ENCODE assay signal across 20 cellular contexts in the genomic region with DNA sequence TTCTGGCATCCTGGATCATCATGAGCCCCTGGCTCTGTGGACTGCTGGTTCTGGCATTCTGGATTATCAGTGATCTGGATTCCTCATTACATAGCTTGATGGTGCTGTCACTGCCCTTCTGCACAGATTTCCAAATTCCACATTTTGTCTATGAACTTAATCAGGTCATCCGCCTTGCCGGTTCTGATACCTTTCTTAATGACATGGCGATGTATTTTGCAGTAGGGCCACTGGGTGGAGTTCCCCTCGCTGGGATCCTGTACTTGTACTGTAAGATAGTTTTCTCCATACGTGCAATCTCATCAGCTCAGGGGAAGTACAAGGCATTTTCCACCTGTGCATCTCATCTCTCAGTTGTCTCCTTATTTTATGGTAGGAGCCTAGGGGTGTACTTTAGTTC. TPM values are rescaled to one million over a fixed set of nuclear protein-coding genes. Genes with fewer than 3 reads are reported as not detected.
DNase-seq lines count a peak whose midpoint lies in the region; ATAC-seq and TF ChIP-seq lines count a peak whose summit lies in the region.
"Had no signal": no experiment of that assay in that cellular context is flagged by ENCODE, and none has a peak within 500 bp of the region (broad histone marks: within the 10 kb centered on the region; RNA-seq: fewer than 3 reads in every experiment).

No MANE protein-coding gene starts in this region.

- H3K4me1 ChIP-seq in GM23248 (ENCODE audit: insufficient read depth): no peaks in the 10 kb centered on the region
- no peaks in the 10 kb centered on the region for H3K4me1 ChIP-seq in PC-3 (ENCODE audit: insufficient read depth, low read length)
- H3K4me1 ChIP-seq: BE2C, thyroid gland had no signal

- H3K9me3 Mint-ChIP-seq in glutamatergic neuron (ENCODE audit: unreplicated experiment): peaks cover 2% of the 10 kb centered on the region
- peaks cover 10 to 11% of the 10 kb centered on the region in 2 donors for H3K9me3 Mint-ChIP-seq in stimulated activated naive CD8-positive, alpha-beta T cell treated with anti-CD3 and anti-CD28 coated beads, Interleukin-15, amount 100 ng/mL, for 72 hours

- no peak overlapping the region for H2AFZ ChIP-seq in GM23248
- H2AFZ ChIP-seq in PC-3 (ENCODE audit: low read length): no peak overlapping the region

- DNase-seq in ELR (ENCODE audit: low read depth) (peak; percentile 9), GM23248 (peak; percentile 0), PC-3 (peak; percentile 64), glutamatergic neuron (no peak), COR-L47 (lab: John Stamatoyannopoulos, UW) (no peak)
- no peak for DNase-seq in stimulated activated naive CD8-positive, alpha-beta T cell treated with anti-CD3 and anti-CD28 coated beads, Interleukin-15, amount 100 ng/mL, for 72 hours
- DNase-seq: activated naive CD8-positive, alpha-beta T cell treated with anti-CD3 and anti-CD28 coated beads, Interleukin-2, amount 50 U/mL, for 24 hours; BE2C; DMS153; naive thymus-derived CD4-positive, alpha-beta T cell; thyroid gland; WERI-Rb-1 had no signal

- H3K27me3 ChIP-seq in GM23248 (replicated peaks; ENCODE audit: insufficient read depth): no peaks in the 10 kb centered on the region
- peaks cover 15% of the 10 kb centered on the region for H3K27me3 ChIP-seq in PC-3 (ENCODE audit: low read length)
- H3K27me3 ChIP-seq: thyroid gland had no signal

- ATAC-seq in PC-3 (peak; percentile 77), GM19023 (IDR thresholded peaks at IDR 0.05; ENCODE audit: unreplicated experiment) (no peak), GM18867 (IDR thresholded peaks at IDR 0.05; ENCODE audit: unreplicated experiment) (no peak)
- ATAC-seq in stimulated activated naive CD8-positive, alpha-beta T cell treated with anti-CD3 and anti-CD28 coated beads, Interleukin-15, amount 100 ng/mL, for 72 hours: no peak
- ATAC-seq: activated naive CD8-positive, alpha-beta T cell treated with anti-CD3 and anti-CD28 coated beads, Interleukin-2, amount 50 U/mL, for 24 hours; activated T-helper 17 cell treated with anti-CD3 and anti-CD28 coated beads, Interleukin-2, amount 50 U/mL, for 72 hours; naive thymus-derived CD4-positive, alpha-beta T cell; stimulated activated effector memory CD8-positive, alpha-beta T cell treated with anti-CD3 and anti-CD28 coated beads, Interleukin-12 subunit alpha, Interleukin-12 subunit beta, amount 100 ng/mL, for 72 hours had no signal

- TF ChIP-seq CTCF in PC-3 (conservative IDR thresholded peaks at IDR 0.05; ENCODE audit: low read depth, low read length): peak; percentile 57
- TF ChIP-seq CTCF in glutamatergic neuron (IDR thresholded peaks at IDR 0.05; ENCODE audit: partially characterized antibody, unreplicated experiment): peak; percentile 28

- CTCF ChIA-PET in PC-3 (lab: Charles Lee): interaction anchor here (0.6 to 1.0 kb wide), 2 partner anchors 108 to 175 kb away, joined by 4 to 5 read pairs; no protein-coding TSS in a partner anchor

- H3K79me2 ChIP-seq in GM23248 (ENCODE audit: insufficient read depth) (no peaks in the 10 kb centered on the region), PC-3 (ENCODE audit: low read length) (no peaks in the 10 kb centered on the region)

- H3K9ac ChIP-seq in GM23248: no peak overlapping the region
- H3K9ac ChIP-seq in PC-3 (ENCODE audit: low read length): no peak overlapping the region

- H3K36me3 ChIP-seq in GM23248 (ENCODE audit: low read depth): no peaks in the 10 kb centered on the region
- H3K36me3 ChIP-seq in PC-3 (ENCODE audit: low read depth, low read length): no peaks in the 10 kb centered on the region
- H3K36me3 ChIP-seq: BE2C, thyroid gland, WERI-Rb-1 had no signal

- POLR2A ChIA-PET in PC-3 (lab: Charles Lee; ENCODE audit: unreplicated experiment): no interaction called here

- H3K27ac Mint-ChIP-seq in glutamatergic neuron (ENCODE audit: unreplicated experiment): no peak overlapping the region
- no peak overlapping the region for H3K27ac Mint-ChIP-seq in stimulated activated naive CD8-positive, alpha-beta T cell treated with anti-CD3 and anti-CD28 coated beads, Interleukin-15, amount 100 ng/mL, for 72 hours
- H3K27ac Mint-ChIP-seq: activated naive CD8-positive, alpha-beta T cell treated with anti-CD3 and anti-CD28 coated beads, Interleukin-2, amount 50 U/mL, for 24 hours; activated T-helper 17 cell treated with anti-CD3 and anti-CD28 coated beads, Interleukin-2, amount 50 U/mL, for 72 hours; naive thymus-derived CD4-positive, alpha-beta T cell; stimulated activated effector memory CD8-positive, alpha-beta T cell treated with anti-CD3 and anti-CD28 coated beads, Interleukin-12 subunit alpha, Interleukin-12 subunit beta, amount 100 ng/mL, for 72 hours had no signal

- 0 to 1% methylated on average over 5 of the region's 5 CpGs for WGBS in GM23248 (ENCODE audit: low coverage in 1 of 2, low lambda C conversion rate in 2 of 2, missing lambda C conversion rate in 2 of 2), 2 experiments

- H3K27ac ChIP-seq in GM23248 (no peak overlapping the region), PC-3 (ENCODE audit: low read length) (no peak overlapping the region)
- H3K27ac ChIP-seq: thyroid gland, WERI-Rb-1 had no signal

- in situ Hi-C loops in GM23248 (cut with MboI): no loop called here

- peaks cover 11% of the 10 kb centered on the region for H3K4me1 Mint-ChIP-seq in glutamatergic neuron (ENCODE audit: low read depth, unreplicated experiment)
- no peaks in the 10 kb centered on the region for H3K4me1 Mint-ChIP-seq in stimulated activated naive CD8-positive, alpha-beta T cell treated with anti-CD3 and anti-CD28 coated beads, Interleukin-15, amount 100 ng/mL, for 72 hours
- H3K4me1 Mint-ChIP-seq: activated naive CD8-positive, alpha-beta T cell treated with anti-CD3 and anti-CD28 coated beads, Interleukin-2, amount 50 U/mL, for 24 hours; activated T-helper 17 cell treated with anti-CD3 and anti-CD28 coated beads, Interleukin-2, amount 50 U/mL, for 72 hours; naive thymus-derived CD4-positive, alpha-beta T cell; stimulated activated effector memory CD8-positive, alpha-beta T cell treated with anti-CD3 and anti-CD28 coated beads, Interleukin-12 subunit alpha, Interleukin-12 subunit beta, amount 100 ng/mL, for 72 hours had no signal

- H3K4me2 ChIP-seq in GM23248 (ENCODE audit: unreplicated experiment): no peak overlapping the region
- H3K4me2 ChIP-seq in PC-3 (ENCODE audit: low read length): no peak overlapping the region

- no peaks in the 10 kb centered on the region for H3K9me3 ChIP-seq in GM23248 (ENCODE audit: low read depth)
- no peaks in the 10 kb centered on the region for H3K9me3 ChIP-seq in PC-3 (ENCODE audit: low read length)
- H3K9me3 ChIP-seq: BE2C, thyroid gland had no signal

- H4K20me1 ChIP-seq in GM23248 (ENCODE audit: insufficient read depth): no peaks in the 10 kb centered on the region
- no peaks in the 10 kb centered on the region for H4K20me1 ChIP-seq in PC-3 (ENCODE audit: low read length)

- no TSS peak for BruUV-seq in PC-3 (replicated peaks; lab: Mats Ljungman, UMichigan)

- H3K27me3 Mint-ChIP-seq in glutamatergic neuron (ENCODE audit: unreplicated experiment): peaks cover 6% of the 10 kb centered on the region
- peaks cover 45% of the 10 kb centered on the region for H3K27me3 Mint-ChIP-seq in stimulated activated naive CD8-positive, alpha-beta T cell treated with anti-CD3 and anti-CD28 coated beads, Interleukin-15, amount 100 ng/mL, for 72 hours

- no peak overlapping the region for H3K4me3 ChIP-seq in GM23248
- H3K4me3 ChIP-seq in PC-3 (ENCODE audit: low read length): no peak overlapping the region
- H3K4me3 ChIP-seq: thyroid gland had no signal

- no peak overlapping the region for H3K4me3 Mint-ChIP-seq in glutamatergic neuron (ENCODE audit: unreplicated experiment)
- no peak overlapping the region for H3K4me3 Mint-ChIP-seq in stimulated activated naive CD8-positive, alpha-beta T cell treated with anti-CD3 and anti-CD28 coated beads, Interleukin-15, amount 100 ng/mL, for 72 hours
- H3K4me3 Mint-ChIP-seq: activated naive CD8-positive, alpha-beta T cell treated with anti-CD3 and anti-CD28 coated beads, Interleukin-2, amount 50 U/mL, for 24 hours; activated T-helper 17 cell treated with anti-CD3 and anti-CD28 coated beads, Interleukin-2, amount 50 U/mL, for 72 hours; naive thymus-derived CD4-positive, alpha-beta T cell; stimulated activated effector memory CD8-positive, alpha-beta T cell treated with anti-CD3 and anti-CD28 coated beads, Interleukin-12 subunit alpha, Interleukin-12 subunit beta, amount 100 ng/mL, for 72 hours had no signal

- H3F3A ChIP-seq in GM23248 (ENCODE audit: insufficient read depth) (no peaks in the 10 kb centered on the region), PC-3 (ENCODE audit: low read length, unreplicated experiment) (no peaks in the 10 kb centered on the region)

- H3K9me2 ChIP-seq in GM23248 (ENCODE audit: insufficient read depth) (no peaks in the 10 kb centered on the region), PC-3 (replicated peaks; ENCODE audit: low read length) (no peaks in the 10 kb centered on the region)

- H3K36me3 Mint-ChIP-seq in glutamatergic neuron (ENCODE audit: unreplicated experiment): peaks cover 6% of the 10 kb centered on the region
- H3K36me3 Mint-ChIP-seq: stimulated activated effector memory CD8-positive, alpha-beta T cell treated with anti-CD3 and anti-CD28 coated beads, Interleukin-12 subunit alpha, Interleukin-12 subunit beta, amount 100 ng/mL, for 72 hours had no signal

- intact Hi-C loops in PC-3 (cut with micrococcal nuclease): loop anchor here (5.0 kb wide), 1 partner anchor 110 kb away; no protein-coding TSS in a partner anchor

RNA-seq across cellular contexts. Expression of gene OR7C2, which starts 24.4 kb away (rescaled TPM):
- total RNA-seq in GM23248 (2014; rRNA removed; shearing (Covaris generic)): not detected in 2 replicates
- polyA plus RNA-seq in GM23248 (2016; fragmentation: Nextera tagmentation; extraction: Ambion mirVana): not detected in 2 replicates
- total RNA-seq in PC-3 (2014; rRNA removed) (not detected in 2 replicates), glutamatergic neuron (ENCODE audit: unreplicated experiment) (not detected)
- total RNA-seq: activated CD8-positive, alpha-beta memory T cell treated with anti-CD3 and anti-CD28 coated beads for 36 hours; activated T-helper 17 cell treated with anti-CD3 and anti-CD28 coated beads, Interleukin-2, amount 50 U/mL, for 72 hours; glomerular endothelial cell; naive thymus-derived CD4-positive, alpha-beta T cell; pulmonary artery endothelial cell; thyroid gland had no signal
- polyA plus RNA-seq: esophagus; naive thymus-derived CD4-positive, alpha-beta T cell had no signal

RNA-seq across cellular contexts. Expression of gene OR7A17, which starts 30.9 kb away (rescaled TPM):
- total RNA-seq in GM23248 (2014; rRNA removed; shearing (Covaris generic)): not detected in 2 replicates
- not detected in 2 replicates for polyA plus RNA-seq in GM23248 (2016; fragmentation: Nextera tagmentation; extraction: Ambion mirVana)
- total RNA-seq in PC-3 (2014; rRNA removed): not detected in 2 replicates
- not detected for total RNA-seq in glutamatergic neuron (ENCODE audit: unreplicated experiment)
- total RNA-seq: activated CD8-positive, alpha-beta memory T cell treated with anti-CD3 and anti-CD28 coated beads for 36 hours; activated T-helper 17 cell treated with anti-CD3 and anti-CD28 coated beads, Interleukin-2, amount 50 U/mL, for 72 hours; glomerular endothelial cell; naive thymus-derived CD4-positive, alpha-beta T cell; pulmonary artery endothelial cell; thyroid gland had no signal
- polyA plus RNA-seq: esophagus; naive thymus-derived CD4-positive, alpha-beta T cell had no signal

Comparison
In these comparisons a context has a peak if more than half of its experiments do, and no peak if none do; other contexts are left out.
1. DNase-seq: peak in ELR (single experiment), GM23248 (single experiment) and PC-3 (single experiment); none in glutamatergic neuron (single experiment), stimulated activated naive CD8-positive, alpha-beta T cell treated with anti-CD3 and anti-CD28 coated beads, Interleukin-15, amount 100 ng/mL, for 72 hours (0 of 2) and COR-L47 (single experiment).